Comparison of ENCODE assay signal across 1 cellular context in the genomic region with DNA sequence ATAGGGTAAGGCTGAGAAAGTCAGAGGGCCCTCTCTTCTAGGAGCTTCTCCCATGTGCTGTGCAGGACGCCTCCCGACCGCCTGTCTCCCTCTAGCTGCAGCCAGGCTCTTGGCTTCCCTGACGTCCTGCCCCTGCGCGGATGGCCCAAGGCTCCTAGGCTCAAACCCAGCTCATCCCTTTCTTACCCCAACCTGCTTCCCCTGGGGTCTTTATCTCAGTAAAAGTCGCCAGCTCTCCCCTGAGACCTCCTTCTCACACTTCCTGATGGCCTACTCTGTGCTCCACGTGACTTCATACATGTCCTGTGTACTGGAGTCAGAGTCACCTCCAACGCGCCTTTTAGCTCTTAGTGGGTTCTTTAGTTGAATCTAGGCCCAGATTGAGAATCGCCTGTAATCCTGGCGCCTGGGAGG.
TF ChIP-seq lines count a peak whose summit lies in the region.

No MANE protein-coding gene starts in this region.

TF ChIP-seq in HEK293, 187 proteins besides CTCF, POLR2A, EP300 and RAD21 (continued from another document):
- no peak for TF ChIP-seq ZNF23 (tag by site-specific recombination; IDR thresholded peaks at IDR 0.05; ENCODE audit: borderline replicate concordance)
- TF ChIP-seq ZNF266 (tag by site-specific recombination; IDR thresholded peaks at IDR 0.05; ENCODE audit: low read depth) = no peak
- no peak for TF ChIP-seq TCF7L2 (IDR thresholded peaks at IDR 0.05; ENCODE audit: borderline replicate concordance, low read depth, low read length)
- TF ChIP-seq, protein P1, sequence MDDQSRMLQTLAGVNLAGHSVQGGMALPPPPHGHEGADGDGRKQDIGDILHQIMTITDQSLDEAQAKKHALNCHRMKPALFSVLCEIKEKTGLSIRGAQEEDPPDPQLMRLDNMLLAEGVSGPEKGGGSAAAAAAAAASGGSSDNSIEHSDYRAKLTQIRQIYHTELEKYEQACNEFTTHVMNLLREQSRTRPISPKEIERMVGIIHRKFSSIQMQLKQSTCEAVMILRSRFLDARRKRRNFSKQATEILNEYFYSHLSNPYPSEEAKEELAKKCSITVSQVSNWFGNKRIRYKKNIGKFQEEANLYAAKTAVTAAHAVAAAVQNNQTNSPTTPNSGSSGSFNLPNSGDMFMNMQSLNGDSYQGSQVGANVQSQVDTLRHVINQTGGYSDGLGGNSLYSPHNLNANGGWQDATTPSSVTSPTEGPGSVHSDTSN (CRISPR knock-in tag; IDR thresholded peaks at IDR 0.05) = no peak
- peak; percentile 33; the same call in 1 of the 2 replicates for TF ChIP-seq ZNF561 (tag by site-specific recombination; IDR thresholded peaks at IDR 0.05; ENCODE audit: borderline replicate concordance)
- TF ChIP-seq ZNF596 (tag by site-specific recombination; IDR thresholded peaks at IDR 0.05) = no peak
- TF ChIP-seq HOXC10 (CRISPR knock-in tag; IDR thresholded peaks at IDR 0.05) = no peak
- peak; percentile 73 for TF ChIP-seq IKZF3 (tag by site-specific recombination; IDR thresholded peaks at IDR 0.05)
- no peak for TF ChIP-seq ZNF324 (tag by site-specific recombination; IDR thresholded peaks at IDR 0.05)
- TF ChIP-seq, protein P2, sequence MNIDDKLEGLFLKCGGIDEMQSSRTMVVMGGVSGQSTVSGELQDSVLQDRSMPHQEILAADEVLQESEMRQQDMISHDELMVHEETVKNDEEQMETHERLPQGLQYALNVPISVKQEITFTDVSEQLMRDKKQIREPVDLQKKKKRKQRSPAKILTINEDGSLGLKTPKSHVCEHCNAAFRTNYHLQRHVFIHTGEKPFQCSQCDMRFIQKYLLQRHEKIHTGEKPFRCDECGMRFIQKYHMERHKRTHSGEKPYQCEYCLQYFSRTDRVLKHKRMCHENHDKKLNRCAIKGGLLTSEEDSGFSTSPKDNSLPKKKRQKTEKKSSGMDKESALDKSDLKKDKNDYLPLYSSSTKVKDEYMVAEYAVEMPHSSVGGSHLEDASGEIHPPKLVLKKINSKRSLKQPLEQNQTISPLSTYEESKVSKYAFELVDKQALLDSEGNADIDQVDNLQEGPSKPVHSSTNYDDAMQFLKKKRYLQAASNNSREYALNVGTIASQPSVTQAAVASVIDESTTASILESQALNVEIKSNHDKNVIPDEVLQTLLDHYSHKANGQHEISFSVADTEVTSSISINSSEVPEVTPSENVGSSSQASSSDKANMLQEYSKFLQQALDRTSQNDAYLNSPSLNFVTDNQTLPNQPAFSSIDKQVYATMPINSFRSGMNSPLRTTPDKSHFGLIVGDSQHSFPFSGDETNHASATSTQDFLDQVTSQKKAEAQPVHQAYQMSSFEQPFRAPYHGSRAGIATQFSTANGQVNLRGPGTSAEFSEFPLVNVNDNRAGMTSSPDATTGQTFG (tag by site-specific recombination; IDR thresholded peaks at IDR 0.05; ENCODE audit: borderline replicate concordance) = no peak
- TF ChIP-seq ZNF394 (tag by site-specific recombination; IDR thresholded peaks at IDR 0.05; ENCODE audit: borderline replicate concordance) = peak; percentile 22; the same call in 1 of the 2 replicates
- TF ChIP-seq, protein P3, sequence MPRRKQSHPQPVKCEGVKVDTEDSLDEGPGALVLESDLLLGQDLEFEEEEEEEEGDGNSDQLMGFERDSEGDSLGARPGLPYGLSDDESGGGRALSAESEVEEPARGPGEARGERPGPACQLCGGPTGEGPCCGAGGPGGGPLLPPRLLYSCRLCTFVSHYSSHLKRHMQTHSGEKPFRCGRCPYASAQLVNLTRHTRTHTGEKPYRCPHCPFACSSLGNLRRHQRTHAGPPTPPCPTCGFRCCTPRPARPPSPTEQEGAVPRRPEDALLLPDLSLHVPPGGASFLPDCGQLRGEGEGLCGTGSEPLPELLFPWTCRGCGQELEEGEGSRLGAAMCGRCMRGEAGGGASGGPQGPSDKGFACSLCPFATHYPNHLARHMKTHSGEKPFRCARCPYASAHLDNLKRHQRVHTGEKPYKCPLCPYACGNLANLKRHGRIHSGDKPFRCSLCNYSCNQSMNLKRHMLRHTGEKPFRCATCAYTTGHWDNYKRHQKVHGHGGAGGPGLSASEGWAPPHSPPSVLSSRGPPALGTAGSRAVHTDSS (tag by site-specific recombination; IDR thresholded peaks at IDR 0.05) = no peak
- no peak for TF ChIP-seq ZNF433 (tag by site-specific recombination; IDR thresholded peaks at IDR 0.05; ENCODE audit: low read depth)
- TF ChIP-seq KLF10 (tag by site-specific recombination; IDR thresholded peaks at IDR 0.05) = no peak
- TF ChIP-seq WT1 (tag by site-specific recombination; IDR thresholded peaks at IDR 0.05) = no peak
- no peak for TF ChIP-seq ZNF548 (tag by site-specific recombination; IDR thresholded peaks at IDR 0.05)
- TF ChIP-seq, protein P4, sequence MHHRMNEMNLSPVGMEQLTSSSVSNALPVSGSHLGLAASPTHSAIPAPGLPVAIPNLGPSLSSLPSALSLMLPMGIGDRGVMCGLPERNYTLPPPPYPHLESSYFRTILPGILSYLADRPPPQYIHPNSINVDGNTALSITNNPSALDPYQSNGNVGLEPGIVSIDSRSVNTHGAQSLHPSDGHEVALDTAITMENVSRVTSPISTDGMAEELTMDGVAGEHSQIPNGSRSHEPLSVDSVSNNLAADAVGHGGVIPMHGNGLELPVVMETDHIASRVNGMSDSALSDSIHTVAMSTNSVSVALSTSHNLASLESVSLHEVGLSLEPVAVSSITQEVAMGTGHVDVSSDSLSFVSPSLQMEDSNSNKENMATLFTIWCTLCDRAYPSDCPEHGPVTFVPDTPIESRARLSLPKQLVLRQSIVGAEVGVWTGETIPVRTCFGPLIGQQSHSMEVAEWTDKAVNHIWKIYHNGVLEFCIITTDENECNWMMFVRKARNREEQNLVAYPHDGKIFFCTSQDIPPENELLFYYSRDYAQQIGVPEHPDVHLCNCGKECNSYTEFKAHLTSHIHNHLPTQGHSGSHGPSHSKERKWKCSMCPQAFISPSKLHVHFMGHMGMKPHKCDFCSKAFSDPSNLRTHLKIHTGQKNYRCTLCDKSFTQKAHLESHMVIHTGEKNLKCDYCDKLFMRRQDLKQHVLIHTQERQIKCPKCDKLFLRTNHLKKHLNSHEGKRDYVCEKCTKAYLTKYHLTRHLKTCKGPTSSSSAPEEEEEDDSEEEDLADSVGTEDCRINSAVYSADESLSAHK (tag by site-specific recombination; IDR thresholded peaks at IDR 0.05) = no peak
- no peak for TF ChIP-seq ZBTB8A (tag by site-specific recombination; IDR thresholded peaks at IDR 0.05)
- no peak for TF ChIP-seq ZNF571 (tag by site-specific recombination; IDR thresholded peaks at IDR 0.05)
- TF ChIP-seq, protein P5, sequence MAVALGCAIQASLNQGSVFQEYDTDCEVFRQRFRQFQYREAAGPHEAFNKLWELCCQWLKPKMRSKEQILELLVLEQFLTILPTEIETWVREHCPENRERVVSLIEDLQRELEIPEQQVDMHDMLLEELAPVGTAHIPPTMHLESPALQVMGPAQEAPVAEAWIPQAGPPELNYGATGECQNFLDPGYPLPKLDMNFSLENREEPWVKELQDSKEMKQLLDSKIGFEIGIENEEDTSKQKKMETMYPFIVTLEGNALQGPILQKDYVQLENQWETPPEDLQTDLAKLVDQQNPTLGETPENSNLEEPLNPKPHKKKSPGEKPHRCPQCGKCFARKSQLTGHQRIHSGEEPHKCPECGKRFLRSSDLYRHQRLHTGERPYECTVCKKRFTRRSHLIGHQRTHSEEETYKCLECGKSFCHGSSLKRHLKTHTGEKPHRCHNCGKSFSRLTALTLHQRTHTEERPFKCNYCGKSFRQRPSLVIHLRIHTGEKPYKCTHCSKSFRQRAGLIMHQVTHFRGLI (tag by site-specific recombination; IDR thresholded peaks at IDR 0.05) = no peak
- TF ChIP-seq ZNF335 (tag by site-specific recombination; conservative IDR thresholded peaks at IDR 0.05) = peak; percentile 0; the same call in 1 of the 2 replicates
- no peak for TF ChIP-seq YY2 (tag by site-specific recombination; IDR thresholded peaks at IDR 0.05)
- no peak for TF ChIP-seq KLF16 (tag by site-specific recombination; IDR thresholded peaks at IDR 0.05)
- 0 out of 2 replicates have a peak, but pooled peaks have one; percentile 27 for TF ChIP-seq PRDM1 (tag by site-specific recombination; IDR thresholded peaks at IDR 0.05)
- TF ChIP-seq ZNF426 (tag by site-specific recombination; IDR thresholded peaks at IDR 0.05) = no peak
- TF ChIP-seq ZXDB (tag by site-specific recombination; IDR thresholded peaks at IDR 0.05) = peak; percentile 91
- TF ChIP-seq YY1 (tag by site-specific recombination; IDR thresholded peaks at IDR 0.05) = no peak
- peak; percentile 97 for TF ChIP-seq ZNF600 (tag by site-specific recombination; IDR thresholded peaks at IDR 0.05)
- 0 out of 2 replicates have a peak, but pooled peaks have one; percentile 46 for TF ChIP-seq ZSCAN30 (tag by site-specific recombination; IDR thresholded peaks at IDR 0.05)
- TF ChIP-seq ZNF311 (tag by site-specific recombination; IDR thresholded peaks at IDR 0.05; ENCODE audit: borderline replicate concordance) = no peak
- TF ChIP-seq ZNF404 (tag by site-specific recombination; IDR thresholded peaks at IDR 0.05) = no peak
- TF ChIP-seq, protein P6, sequence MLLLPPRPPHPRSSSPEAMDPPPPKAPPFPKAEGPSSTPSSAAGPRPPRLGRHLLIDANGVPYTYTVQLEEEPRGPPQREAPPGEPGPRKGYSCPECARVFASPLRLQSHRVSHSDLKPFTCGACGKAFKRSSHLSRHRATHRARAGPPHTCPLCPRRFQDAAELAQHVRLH (tag by site-specific recombination; IDR thresholded peaks at IDR 0.05) = no peak
- TF ChIP-seq GLIS2 (tag by site-specific recombination; IDR thresholded peaks at IDR 0.05) = no peak
